In genomic region chr20:14331671-14332070, GRCh38 we compare ENCODE assay signal across 1 cellular context.
TF ChIP-seq lines count a peak whose summit lies in the region.

No MANE protein-coding gene starts in this region.

TF ChIP-seq in SK-N-SH, 30 proteins besides CTCF, POLR2A, EP300 and RAD21 (continued from another document):
- TF ChIP-seq IRF3 (IDR thresholded peaks at IDR 0.05; ENCODE audit: low read depth, low read length): no peak
- TF ChIP-seq YY1 (IDR thresholded peaks at IDR 0.05; ENCODE audit: low read depth): no peak
- TF ChIP-seq CHD2 (IDR thresholded peaks at IDR 0.05; ENCODE audit: low read length, partially characterized antibody): no peak
- no peak for TF ChIP-seq FOSL2 (IDR thresholded peaks at IDR 0.05; ENCODE audit: borderline replicate concordance, low read depth)
- no peak for TF ChIP-seq JUND (IDR thresholded peaks at IDR 0.05)
- TF ChIP-seq GATA2 (CRISPR knock-in tag; IDR thresholded peaks at IDR 0.05): no peak
